Comparison of ENCODE assay signal across 8 cellular contexts in genomic region chr1:203440780-203441179, GRCh38. TPM values are rescaled to one million over a fixed set of nuclear protein-coding genes. Genes with fewer than 3 reads are reported as not detected.
DNase-seq lines count a peak whose midpoint lies in the region; ATAC-seq, FAIRE-seq and TF ChIP-seq lines count a peak whose summit lies in the region.
"Had no signal": no experiment of that assay in that cellular context is flagged by ENCODE, and none has a peak within 500 bp of the region (broad histone marks: within the 10 kb centered on the region; RNA-seq: fewer than 3 reads in every experiment).

No MANE protein-coding gene starts in this region.

- no peak overlapping the region for H2BK5ac ChIP-seq in H1 (ENCODE audit: low read depth, low read length)

- no peak overlapping the region for H2BK20ac ChIP-seq in H1 (ENCODE audit: low read length)

- H2AFZ ChIP-seq in H1 (ENCODE audit: low read length) = no peak overlapping the region

- peak overlapping the region; percentile 53; the same call in 1 of the 2 replicates for H2BK15ac ChIP-seq in H1 (ENCODE audit: low read length)

- WGBS in H1 (ENCODE audit: extremely low coverage in 1 of 2, insufficient coverage in 1 of 2, insufficient read length in 1 of 2, insufficient replicate concordance in 2 of 2, low coverage in 1 of 2, low lambda C conversion rate in 2 of 2, missing lambda C conversion rate in 1 of 2), 2 experiments = 67% methylated on average over 7 of the region's 7 CpGs; no CpG with 5 or more reads in 1 of the 2 experiments

- H2BK12ac ChIP-seq in H1 (ENCODE audit: low read depth, low read length) = no peak overlapping the region

- no peak for ATAC-seq in GM21447 (IDR thresholded peaks at IDR 0.05; ENCODE audit: unreplicated experiment)
- ATAC-seq in activated CD4-positive, CD25-positive, alpha-beta regulatory T cell treated with anti-CD3 and anti-CD28 coated beads, Interleukin-2, amount 50 U/mL, for 24 hours = no peak

- H2AK5ac ChIP-seq in H1 (ENCODE audit: low read depth, low read length) = no peak overlapping the region

- H2BK120ac ChIP-seq in H1 (replicated peaks; ENCODE audit: low read depth, low read length) = no peak overlapping the region

- H4K8ac ChIP-seq in H1 (ENCODE audit: extremely low read depth, insufficient read depth, low read length) = no peak overlapping the region

- peaks cover 2 to 9% (median 5%) of the 10 kb centered on the region in 4 experiments for H3K4me1 ChIP-seq in H1 (replicated peaks in 1 of 4; ENCODE audit: control insufficient read depth in 3 of 4, insufficient read depth in 4 of 4, low read length in 3 of 4)

- H4K20me1 ChIP-seq in H1 (replicated peaks in 1 of 2; ENCODE audit: control insufficient read depth in 1 of 2, insufficient read depth in 2 of 2, low read length in 2 of 2) = no peaks in the 10 kb centered on the region

- TF ChIP-seq POLR2A in H1 (IDR thresholded peaks at IDR 0.05; ENCODE audit: control extremely low read depth in 1 of 2, low read depth in 2 of 2, low read length in 2 of 2) = no peak

- no peak overlapping the region for H3K18ac ChIP-seq in H1 (ENCODE audit: extremely low read depth, low read length)

- H3K79me2 ChIP-seq in H1 (ENCODE audit: control insufficient read depth in 1 of 2, insufficient read depth in 2 of 2, low read length in 2 of 2) = no peaks in the 10 kb centered on the region

- H3K4me2 ChIP-seq in H1 (ENCODE audit: insufficient read depth in 1 of 2, low read depth in 2 of 2, low read length in 2 of 2) = no peak overlapping the region

- H4K5ac ChIP-seq in H1 (ENCODE audit: insufficient read length, low read depth, low read length) = no peak overlapping the region

- TF ChIP-seq CTCF in GM12872 (IDR thresholded peaks at IDR 0.05; ENCODE audit: insufficient read depth, low read depth, low read length) = peak; percentile 22; the same call in 1 of the 3 replicates
- TF ChIP-seq CTCF in H1 (IDR thresholded peaks at IDR 0.05; ENCODE audit: control extremely low read depth in 1 of 3, insufficient read depth in 1 of 3, low read depth in 1 of 3, low read length in 3 of 3) = peak; percentile 22 to 56 (median 53)

- no peak overlapping the region for H3K14ac ChIP-seq in H1 (ENCODE audit: insufficient read length)

- no peaks in the 10 kb centered on the region for H3K36me3 ChIP-seq in H1 (ENCODE audit: control insufficient read depth in 2 of 4, insufficient read depth in 4 of 4, low read length in 3 of 4)

- CTCF ChIA-PET in H1 (lab: Charles Lee; ENCODE audit: partially characterized antibody) = interaction anchor here (0.6 to 10.2 kb wide), 8 partner anchors 9 to 261 kb away, joined by 3 to 166 read pairs (median 4); partner anchors contain the start of gene OPTC

- no peak for FAIRE-seq in H1 (lab: Jason Lieb, UNC)

- no peak overlapping the region for H3K56ac ChIP-seq in H1 (replicated peaks; ENCODE audit: insufficient read length, low read depth, low read length)

- no peak overlapping the region for H4K91ac ChIP-seq in H1 (replicated peaks; ENCODE audit: insufficient read length, low read length)

- no peak for TF ChIP-seq EP300 in H1 (IDR thresholded peaks at IDR 0.05; ENCODE audit: borderline replicate concordance in 1 of 2, low read depth in 2 of 2, low read length in 2 of 2)

- no peak overlapping the region for H3K9ac ChIP-seq in H1 (replicated peaks in 1 of 4; ENCODE audit: extremely low read depth in 1 of 4, low read depth in 3 of 4, low read length in 3 of 4)

- POLR2A ChIA-PET in H1 (lab: Charles Lee; ENCODE audit: partially characterized antibody) = no interaction called here

- H3K9me3 ChIP-seq in H1 (ENCODE audit: insufficient read depth in 2 of 2, low read depth in 1 of 2, low read length in 1 of 2) = peaks cover 7 to 10% of the 10 kb centered on the region in 2 experiments; a peak in 3 of 4 replicates

- peak; percentile 60 to 68 for TF ChIP-seq RAD21 in H1 (IDR thresholded peaks at IDR 0.05 in 1 of 2, conservative IDR thresholded peaks at IDR 0.05 in 1 of 2; ENCODE audit: low read depth in 2 of 2, low read length in 2 of 2)

- H3K27me3 ChIP-seq in H1 (replicated peaks in 1 of 4; ENCODE audit: control insufficient read depth in 3 of 4, extremely low read depth in 1 of 4, insufficient read depth in 3 of 4, low read length in 3 of 4) = no peaks in the 10 kb centered on the region; a peak in 1 of 7 replicates

- H3K4ac ChIP-seq in H1 (replicated peaks; ENCODE audit: insufficient read length, low read depth, low read length) = no peak overlapping the region

- H3K23ac ChIP-seq in H1 (ENCODE audit: insufficient read length) = no peak overlapping the region

- DNase-seq in NCI-H226 (peak; percentile 6), H1 (ENCODE audit: low read depth in 1 of 2, low spot score in 2 of 2) (no peak), midbrain (lab: John Stamatoyannopoulos, UW) (peak; percentile 78), activated gamma-delta T cell treated with Interleukin-2 at 50 U/mL for 16 hours (no peak)

- H3K79me1 ChIP-seq in H1 (ENCODE audit: low read depth, low read length) = no peaks in the 10 kb centered on the region

- H3K4me3 ChIP-seq in H1 (ENCODE audit: extremely low read depth in 1 of 4, insufficient read depth in 2 of 4, low read depth in 3 of 4, low read length in 4 of 4) = no peak overlapping the region

- H3K27ac ChIP-seq in H1 (ENCODE audit: low read depth, low read length) = no peak overlapping the region

- H3K23me2 ChIP-seq in H1 (ENCODE audit: low read depth, low read length) = no peaks in the 10 kb centered on the region

TF ChIP-seq in H1, 55 proteins besides CTCF, POLR2A, EP300 and RAD21:
- TF ChIP-seq TBP (IDR thresholded peaks at IDR 0.05; ENCODE audit: low read depth, low read length) = no peak
- TF ChIP-seq KDM5A (IDR thresholded peaks at IDR 0.05; ENCODE audit: low read length) = no peak
TF ChIP-seq in H1: peak in this region for 0.

RNA-seq across cellular contexts. Expression of gene PRELP, which starts 34.8 kb away (rescaled TPM):
- total RNA-seq in H1 (2021; fragmentation: NEBNext Ultra II Directional; extraction: Animal tissue kit (Norgen Biotek cat#: 25700)) = 0.13 and 0.19 TPM in 2 replicates
- 0.23 and 0.28 TPM in 2 replicates for polyA plus RNA-seq in H1 (2011; rRNA removed)
- 0.09 TPM for polyA plus RNA-seq in H1 (2011; cell fraction: cytosol; rRNA removed)
- polyA plus RNA-seq in H1 (2011; cell fraction: nucleus; rRNA removed) = 0.17 TPM
- polyA plus RNA-seq in H1 (2012, experiment 1 of 2) = 0.17 to 0.28 TPM (median 0.20 TPM) in 4 replicates
- polyA plus RNA-seq in H1 (2012, experiment 2 of 2) = 0.34 TPM
- polyA plus RNA-seq in H1 (2013, experiment 1 of 2) = 0.32 TPM
- polyA plus RNA-seq in H1 (2013, experiment 2 of 2) = 0.28 TPM
- polyA minus RNA-seq in H1 (2011; rRNA and poly(A)+ RNA removed) = 0.16 and 0.20 TPM in 2 replicates
- not detected for polyA minus RNA-seq in H1 (2011; cell fraction: cytosol; rRNA and poly(A)+ RNA removed)
- polyA minus RNA-seq in H1 (2011; cell fraction: nucleus; rRNA and poly(A)+ RNA removed) = 0.10 TPM
- total RNA-seq: activated CD8-positive, alpha-beta memory T cell treated with anti-CD3 and anti-CD28 coated beads for 36 hours had no signal

RNA-seq across cellular contexts. Expression of gene OPTC, which starts 53.2 kb away (rescaled TPM):
- 0.78 and 1.1 TPM in 2 replicates for total RNA-seq in H1 (2021; fragmentation: NEBNext Ultra II Directional; extraction: Animal tissue kit (Norgen Biotek cat#: 25700))
- 2.8 and 4.0 TPM in 2 replicates for polyA plus RNA-seq in H1 (2011; rRNA removed)
- polyA plus RNA-seq in H1 (2011; cell fraction: cytosol; rRNA removed) = 1.6 TPM
- polyA plus RNA-seq in H1 (2011; cell fraction: nucleus; rRNA removed) = 2.0 TPM
- polyA plus RNA-seq in H1 (2012, experiment 1 of 2) = 1.4 to 3.3 TPM (median 2.5 TPM) in 4 replicates
- polyA plus RNA-seq in H1 (2012, experiment 2 of 2) = 2.1 TPM
- polyA plus RNA-seq in H1 (2013, experiment 1 of 2) = 1.8 TPM
- polyA plus RNA-seq in H1 (2013, experiment 2 of 2) = 2.0 TPM
- polyA minus RNA-seq in H1 (2011; rRNA and poly(A)+ RNA removed) = 1.0 and 2.9 TPM in 2 replicates
- not detected for polyA minus RNA-seq in H1 (2011; cell fraction: cytosol; rRNA and poly(A)+ RNA removed)
- 0.50 TPM for polyA minus RNA-seq in H1 (2011; cell fraction: nucleus; rRNA and poly(A)+ RNA removed)
- total RNA-seq: activated CD8-positive, alpha-beta memory T cell treated with anti-CD3 and anti-CD28 coated beads for 36 hours had no signal

Comparison
In these comparisons a context has a peak if more than half of its experiments do, and no peak if none do; other contexts are left out.
1. DNase-seq: peak in NCI-H226 (single experiment) and midbrain (single experiment); none in H1 (0 of 2) and activated gamma-delta T cell treated with Interleukin-2 at 50 U/mL for 16 hours (single experiment).